22 cellular contexts compared by ENCODE assay signal in genomic region chr6:378958-379366, GRCh38. TPM values are rescaled to one million over a fixed set of nuclear protein-coding genes. Genes with fewer than 3 reads are reported as not detected.
DNase-seq lines count a peak whose midpoint lies in the region; ATAC-seq, FAIRE-seq and TF ChIP-seq lines count a peak whose summit lies in the region.
"Had no signal": no experiment of that assay in that cellular context is flagged by ENCODE, and none has a peak within 500 bp of the region (broad histone marks: within the 10 kb centered on the region; RNA-seq: fewer than 3 reads in every experiment).

No MANE protein-coding gene starts in this region.

- intact Hi-C loops in GM12878 (cut with micrococcal nuclease; ENCODE audit: unreplicated experiment) (no loop called here), transverse colon (cut with DNase I; ENCODE audit: low total_unique reads) (no loop called here)
- intact Hi-C loops in CD8-positive, alpha-beta T cell (cut with DNase I, micrococcal nuclease): no loop called here

- no peak for TF ChIP-seq RAD21 in GM12878 (IDR thresholded peaks at IDR 0.05; ENCODE audit: insufficient read depth, low read depth, low read length)

- H3K27ac ChIP-seq in GM12878 (ENCODE audit: control insufficient read depth, insufficient read depth) (no peak overlapping the region; the same call in 1 of the 2 replicates), transverse colon (no peak overlapping the region)
- no peak overlapping the region for H3K27ac ChIP-seq in CD8-positive, alpha-beta T cell (ENCODE audit: low read depth, low read length)
- H3K27ac ChIP-seq: psoas muscle, skin epidermis had no signal

- SMC1A ChIA-PET in GM12878 (lab: Charles Lee; ENCODE audit: uncharacterized antibody, unreplicated experiment): no interaction called here

- H3K27me3 ChIP-seq in GM12878 (replicated peaks in 1 of 2; ENCODE audit: control insufficient read depth in 2 of 2, insufficient read depth in 2 of 2, low read length in 1 of 2) (no peaks in the 10 kb centered on the region), transverse colon (peaks cover 38% of the 10 kb centered on the region)
- H3K27me3 ChIP-seq in CD8-positive, alpha-beta T cell (ENCODE audit: insufficient read depth, low read length): no peaks in the 10 kb centered on the region

- ATAC-seq in GM19452 (IDR thresholded peaks at IDR 0.05; ENCODE audit: unreplicated experiment): peak; percentile 26
- peak; percentile 20 for ATAC-seq in HG03354 (IDR thresholded peaks at IDR 0.05; ENCODE audit: poor library complexity, severe bottlenecking, unreplicated experiment)
- ATAC-seq in GM12878: peak; percentile 7; the same call in 1 of the 3 replicates
- peak; percentile 11 for ATAC-seq in stimulated activated effector memory CD8-positive, alpha-beta T cell treated with anti-CD3 and anti-CD28 coated beads, Interleukin-12 subunit alpha, Interleukin-12 subunit beta, amount 100 ng/mL, for 72 hours
- ATAC-seq in GM21390 (IDR thresholded peaks at IDR 0.05; ENCODE audit: unreplicated experiment): no peak
- ATAC-seq in CD8-positive, alpha-beta T cell: no peak
- ATAC-seq: psoas muscle had no signal

- TF ChIP-seq POLR2A in GM12878 (IDR thresholded peaks at IDR 0.05; ENCODE audit: low read depth, low read length): no peak
- no peak for TF ChIP-seq POLR2A in transverse colon (IDR thresholded peaks at IDR 0.05)

- no TSS peak for BruUV-seq in GM12878 (replicated peaks; lab: Mats Ljungman, UMichigan)

- H3K4me3 ChIP-seq in GM12878 (no peak overlapping the region), transverse colon (no peak overlapping the region)
- no peak overlapping the region for H3K4me3 ChIP-seq in CD8-positive, alpha-beta T cell (ENCODE audit: low read depth, low read length)
- H3K4me3 ChIP-seq: psoas muscle, skin epidermis had no signal

- H3K36me3 ChIP-seq in GM12878 (ENCODE audit: control insufficient read depth in 2 of 2, insufficient read depth in 2 of 2, low read length in 1 of 2) (no peaks in the 10 kb centered on the region), transverse colon (no peaks in the 10 kb centered on the region)
- H3K36me3 ChIP-seq in CD8-positive, alpha-beta T cell (ENCODE audit: insufficient read depth, low read length): no peaks in the 10 kb centered on the region

- H3K4me1 ChIP-seq in GM12878 (ENCODE audit: control insufficient read depth, insufficient read depth, low read length): peaks cover 50% of the 10 kb centered on the region
- H3K4me1 ChIP-seq in CD8-positive, alpha-beta T cell (ENCODE audit: insufficient read depth, low read length): no peaks in the 10 kb centered on the region
- H3K4me1 ChIP-seq in transverse colon: no peaks in the 10 kb centered on the region
- H3K4me1 ChIP-seq: psoas muscle had no signal

- RAD21 ChIA-PET in GM12878 (lab: Charles Lee; ENCODE audit: unreplicated experiment): no interaction called here

- TF ChIP-seq CTCF in GM12878 (IDR thresholded peaks at IDR 0.05 in 2 of 3, conservative IDR thresholded peaks at IDR 0.05 in 1 of 3; ENCODE audit: control insufficient read depth in 2 of 3, extremely low read depth in 1 of 3, insufficient read depth in 1 of 3, low read depth in 3 of 3, low read length in 3 of 3) (no peak), transverse colon (IDR thresholded peaks at IDR 0.05) (no peak)
- TF ChIP-seq CTCF in CD8-positive, alpha-beta T cell (IDR thresholded peaks at IDR 0.05): no peak

- H3K9ac ChIP-seq in GM12878 (ENCODE audit: control insufficient read depth, insufficient read depth, low read length): no peak overlapping the region

- CTCF ChIA-PET in GM12878 (lab: Yijun Ruan, JAX): interaction anchor here (1.6 kb wide), 1 partner anchor 19 kb away, joined by 4 read pairs; no protein-coding TSS in a partner anchor
- CTCF ChIA-PET in CD8-positive, alpha-beta T cell (lab: Charles Lee): no interaction called here

- no peak overlapping the region; the same call in 1 of the 2 replicates for H2AFZ ChIP-seq in GM12878 (ENCODE audit: control insufficient read depth, low read depth, low read length)

- H3K4me1 Mint-ChIP-seq in stimulated activated effector memory CD8-positive, alpha-beta T cell treated with anti-CD3 and anti-CD28 coated beads, Interleukin-12 subunit alpha, Interleukin-12 subunit beta, amount 100 ng/mL, for 72 hours: peaks cover 25% of the 10 kb centered on the region
- H3K4me1 Mint-ChIP-seq in CD8-positive, alpha-beta T cell (ENCODE audit: low read depth): peaks cover 10% of the 10 kb centered on the region
- H3K4me1 Mint-ChIP-seq: activated naive CD4-positive, alpha-beta T cell treated with anti-CD3 and anti-CD28 coated beads, Interleukin-2, amount 50 U/mL, for 24 hours had no signal

- no peak for FAIRE-seq in GM12878 (lab: Jason Lieb, UNC)
- FAIRE-seq: G401.6 had no signal

- peak overlapping the region; percentile 60 for H3K4me2 ChIP-seq in GM12878 (ENCODE audit: control insufficient read depth, insufficient read depth)

- 64% methylated on average over 8 of the region's 8 CpGs for WGBS in GM12878 (ENCODE audit: insufficient coverage, insufficient replicate concordance, low lambda C conversion rate, missing lambda C conversion rate)
- 76 to 77% methylated on average over 4 to 8 of the region's 8 CpGs for WGBS in transverse colon (ENCODE audit: low coverage in 1 of 2), 2 donors

- no peaks in the 10 kb centered on the region; the same call in 2 of the 3 replicates for H3K9me3 ChIP-seq in GM12878 (replicated peaks; ENCODE audit: control insufficient read depth, insufficient read depth, low read length)
- no peaks in the 10 kb centered on the region for H3K9me3 ChIP-seq in CD8-positive, alpha-beta T cell (ENCODE audit: low read length)
- no peaks in the 10 kb centered on the region for H3K9me3 ChIP-seq in transverse colon
- H3K9me3 ChIP-seq: psoas muscle had no signal

- no peaks in the 10 kb centered on the region for H3K79me2 ChIP-seq in GM12878 (ENCODE audit: control insufficient read depth, insufficient read depth, low read length)

- POLR2A ChIA-PET in GM12878 (lab: Charles Lee): interaction anchor here (1.0 to 1.2 kb wide), 2 partner anchors 23 to 46 kb away, joined by 3 read pairs; no protein-coding TSS in a partner anchor
- POLR2A ChIA-PET in CD8-positive, alpha-beta T cell (lab: Charles Lee): no interaction called here

- in situ Hi-C loops in GM12878 (cut with MboI): no loop called here
- in situ Hi-C loops in transverse colon (cut with MboI; ENCODE audit: low pct_ligation_motif_present in 1 of 4, low pct_unique_long_range_greater_than_20kb in 1 of 4, low sequenced_read_pairs in 3 of 4): no loop called here

- H3K9me3 Mint-ChIP-seq in stimulated activated effector memory CD8-positive, alpha-beta T cell treated with anti-CD3 and anti-CD28 coated beads, Interleukin-12 subunit alpha, Interleukin-12 subunit beta, amount 100 ng/mL, for 72 hours: no peaks in the 10 kb centered on the region
- no peaks in the 10 kb centered on the region for H3K9me3 Mint-ChIP-seq in CD8-positive, alpha-beta T cell
- H3K9me3 Mint-ChIP-seq: activated naive CD4-positive, alpha-beta T cell treated with anti-CD3 and anti-CD28 coated beads, Interleukin-2, amount 50 U/mL, for 24 hours; activated T-helper 1 cell treated with anti-CD3 and anti-CD28 coated beads, Interleukin-12 subunit alpha, Interleukin-12 subunit beta, Interleukin-2, Interleukin-4 antibody, amounts not matched to agents 30 ng/mL and 10 ng/mL and 1 ng/mL, durations not matched to agents 14 hours and 24 hours and 36 hours; CD4-positive, alpha-beta T cell; stimulated activated naive CD8-positive, alpha-beta T cell treated with anti-CD3 and anti-CD28 coated beads, Interleukin-15, amount 100 ng/mL, for 72 hours had no signal

- H3K36me3 Mint-ChIP-seq in stimulated activated effector memory CD8-positive, alpha-beta T cell treated with anti-CD3 and anti-CD28 coated beads, Interleukin-12 subunit alpha, Interleukin-12 subunit beta, amount 100 ng/mL, for 72 hours: no peaks in the 10 kb centered on the region
- no peaks in the 10 kb centered on the region for H3K36me3 Mint-ChIP-seq in CD8-positive, alpha-beta T cell
- H3K36me3 Mint-ChIP-seq: activated naive CD4-positive, alpha-beta T cell treated with anti-CD3 and anti-CD28 coated beads, Interleukin-2, amount 50 U/mL, for 24 hours; T-cell had no signal

- no peak overlapping the region for H3K27ac Mint-ChIP-seq in stimulated activated effector memory CD8-positive, alpha-beta T cell treated with anti-CD3 and anti-CD28 coated beads, Interleukin-12 subunit alpha, Interleukin-12 subunit beta, amount 100 ng/mL, for 72 hours
- no peak overlapping the region for H3K27ac Mint-ChIP-seq in CD8-positive, alpha-beta T cell
- H3K27ac Mint-ChIP-seq: activated naive CD4-positive, alpha-beta T cell treated with anti-CD3 and anti-CD28 coated beads, Interleukin-2, amount 50 U/mL, for 24 hours; activated T-helper 1 cell treated with anti-CD3 and anti-CD28 coated beads, Interleukin-12 subunit alpha, Interleukin-12 subunit beta, Interleukin-2, Interleukin-4 antibody, amounts not matched to agents 30 ng/mL and 10 ng/mL and 1 ng/mL, durations not matched to agents 14 hours and 24 hours and 36 hours; CD4-positive, alpha-beta T cell; nephron; T-cell had no signal

- no peak overlapping the region for H3K4me3 Mint-ChIP-seq in stimulated activated effector memory CD8-positive, alpha-beta T cell treated with anti-CD3 and anti-CD28 coated beads, Interleukin-12 subunit alpha, Interleukin-12 subunit beta, amount 100 ng/mL, for 72 hours
- H3K4me3 Mint-ChIP-seq in CD8-positive, alpha-beta T cell: no peak overlapping the region
- H3K4me3 Mint-ChIP-seq: activated naive CD4-positive, alpha-beta T cell treated with anti-CD3 and anti-CD28 coated beads, Interleukin-2, amount 50 U/mL, for 24 hours; activated T-helper 1 cell treated with anti-CD3 and anti-CD28 coated beads, Interleukin-12 subunit alpha, Interleukin-12 subunit beta, Interleukin-2, Interleukin-4 antibody, amounts not matched to agents 30 ng/mL and 10 ng/mL and 1 ng/mL, durations not matched to agents 14 hours and 24 hours and 36 hours; CD4-positive, alpha-beta T cell; nephron; stimulated activated naive CD8-positive, alpha-beta T cell treated with anti-CD3 and anti-CD28 coated beads, Interleukin-15, amount 100 ng/mL, for 72 hours; T-cell had no signal

- no peaks in the 10 kb centered on the region for H4K20me1 ChIP-seq in GM12878 (ENCODE audit: control insufficient read depth, insufficient read depth)

- TF ChIP-seq EP300 in GM12878 (IDR thresholded peaks at IDR 0.05; ENCODE audit: borderline replicate concordance in 1 of 2, control insufficient read depth in 1 of 2, low read depth in 2 of 2, low read length in 2 of 2) (no peak), transverse colon (IDR thresholded peaks at IDR 0.05; ENCODE audit: low read depth) (no peak)

- DNase-seq in GM12878 (ENCODE audit: low read depth, low spot score) (no peak), retina (no peak), transverse colon (no peak)
- DNase-seq in stimulated activated effector memory CD8-positive, alpha-beta T cell treated with anti-CD3 and anti-CD28 coated beads, Interleukin-12 subunit alpha, Interleukin-12 subunit beta, amount 100 ng/mL, for 72 hours (ENCODE audit: low spot score in 2 of 2): no peak
- DNase-seq in CD8-positive, alpha-beta T cell: no peak
- DNase-seq: activated CD4-positive, alpha-beta T cell treated with anti-CD3 and anti-CD28 coated beads for 48 hours; CD4-positive, alpha-beta T cell; glutamatergic neuron; mesendoderm; NCI-H1105 treated with DMSO at 0.1 percent for 48 hours; NK-92 treated with Interleukin-12 subunit alpha and Interleukin-12 subunit beta, amount 100 ng/mL, for 24 hours; stimulated activated naive CD8-positive, alpha-beta T cell treated with anti-CD3 and anti-CD28 coated beads, Interleukin-15, amount 100 ng/mL, for 72 hours; T-cell had no signal

- H3K27me3 Mint-ChIP-seq in CD8-positive, alpha-beta T cell (ENCODE audit: low read depth): peaks cover 37% of the 10 kb centered on the region

RNA-seq across cellular contexts. Expression of gene IRF4, which starts 12.6 kb away (rescaled TPM):
- total RNA-seq in GM12878 (2013; cell fraction: nucleolus; rRNA removed): 825 and 857 TPM in 2 replicates
- total RNA-seq in GM12878 (2014; rRNA removed): 287 and 295 TPM in 2 replicates
- total RNA-seq in GM12878 (2014; rRNA removed; fragmentation: Illumina TruSeq; extraction: Trizol): 217 and 228 TPM in 2 replicates
- 495 and 498 TPM in 2 replicates for total RNA-seq in GM12878 (2021)
- polyA plus RNA-seq in GM12878 (2011; ENCODE audit: low read depth): 299 TPM
- polyA plus RNA-seq in GM12878 (2011; rRNA removed): 252 and 320 TPM in 2 replicates
- 352 and 442 TPM in 2 replicates for polyA plus RNA-seq in GM12878 (2011; cell fraction: cytosol; rRNA removed)
- polyA plus RNA-seq in GM12878 (2011; cell fraction: nucleus; rRNA removed): 848 and 1,001 TPM in 2 replicates
- polyA plus RNA-seq in GM12878 (2012): 262 and 367 TPM in 2 replicates
- 223 and 228 TPM in 2 replicates for polyA plus RNA-seq in GM12878 (2014; fragmentation: Illumina TruSeq; extraction: Trizol)
- 10 to 100 TPM; 50.0 to 98.9 TPM for polyA plus RNA-seq in GM12878 (2014; fragmentation: Nextera tagmentation; extraction: Ambion mirVana)
- polyA plus RNA-seq in GM12878 (2014; rRNA removed): 187 and 205 TPM in 2 replicates
- 100 to 1,000 TPM; 295 to 297 TPM for polyA plus RNA-seq in GM12878 (2016; fragmentation: Nextera tagmentation; extraction: Ambion mirVana)
- 364 and 403 TPM in 2 replicates for polyA minus RNA-seq in GM12878 (2011; rRNA and poly(A)+ RNA removed)
- polyA minus RNA-seq in GM12878 (2011; cell fraction: cytosol; rRNA and poly(A)+ RNA removed): 196 and 207 TPM in 2 replicates
- polyA minus RNA-seq in GM12878 (2011; cell fraction: nucleus; rRNA and poly(A)+ RNA removed): 241 and 321 TPM in 2 replicates
- 10 to 100 TPM; 24.7 to 25.6 TPM for total RNA-seq in CD8-positive, alpha-beta T cell
- total RNA-seq in transverse colon: 10 to 100 TPM in 1 of 4 donors, 1 to 10 TPM in 2, under 1 TPM in 1; 0.40 to 18.4 (median 4.3) TPM

Comparison
In these comparisons a context has a peak if more than half of its experiments do, and no peak if none do; other contexts are left out.
1. ATAC-seq: peak in GM19452 (single experiment), HG03354 (single experiment), GM12878 (single experiment) and stimulated activated effector memory CD8-positive, alpha-beta T cell treated with anti-CD3 and anti-CD28 coated beads, Interleukin-12 subunit alpha, Interleukin-12 subunit beta, amount 100 ng/mL, for 72 hours (single experiment); none in GM21390 (single experiment) and CD8-positive, alpha-beta T cell (single experiment).
2. RNA of gene IRF4, which starts 12.6 kb away (total RNA-seq): 217 to 857 TPM in GM12878; 24.7 to 25.6 TPM in CD8-positive, alpha-beta T cell and 0.40 to 18.4 TPM in transverse colon; every median in the first group is over 4 times any median in the second.